In genomic region chr10:30820282-30820991, GRCh38 we compare ENCODE assay signal across 10 cellular contexts.
DNase-seq lines count a peak whose midpoint lies in the region; ATAC-seq and TF ChIP-seq lines count a peak whose summit lies in the region.
"Had no signal": no experiment of that assay in that cellular context is flagged by ENCODE, and none has a peak within 500 bp of the region (broad histone marks: within the 10 kb centered on the region; RNA-seq: fewer than 3 reads in every experiment).

No MANE protein-coding gene starts in this region.

- H3K4me3 ChIP-seq in AG04450 (ENCODE audit: low read depth, low read length) (no peak overlapping the region), fibroblast of the aortic adventitia (ENCODE audit: low read depth, low read length) (peak overlapping the region; percentile 25), osteoblast (ENCODE audit: insufficient read depth, low read length) (peak overlapping the region; percentile 34)

- no peaks in the 10 kb centered on the region for H3K27me3 ChIP-seq in AG04450 (ENCODE audit: control insufficient read depth, insufficient read depth, low read length)
- no peaks in the 10 kb centered on the region for H3K27me3 ChIP-seq in osteoblast (ENCODE audit: insufficient read depth, low read length)

- H4K20me1 ChIP-seq in osteoblast (ENCODE audit: insufficient read depth, low read length): no peaks in the 10 kb centered on the region

- H3K79me2 ChIP-seq in osteoblast (ENCODE audit: insufficient read depth, low read length): no peaks in the 10 kb centered on the region

- no peaks in the 10 kb centered on the region for H3K36me3 ChIP-seq in osteoblast (ENCODE audit: insufficient read depth, low read length)

- H2AFZ ChIP-seq in osteoblast (ENCODE audit: low read length): peak overlapping the region; percentile 1

- POLR2A ChIA-PET in AG04450 (lab: Yijun Ruan, JAX): interaction anchor here (0.6 to 1.3 kb wide), 5 partner anchors 8 to 499 kb away, joined by 3 to 6 read pairs (median 4); no protein-coding TSS in a partner anchor

- ATAC-seq in SK-N-SH treated with all-trans-retinoic acid at 6 μM for 48 hours: peak; percentile 71
- no peak for ATAC-seq in GM21515 (IDR thresholded peaks at IDR 0.05; ENCODE audit: unreplicated experiment)

- peaks cover 26% of the 10 kb centered on the region for H3K4me1 ChIP-seq in osteoblast (ENCODE audit: insufficient read depth, low read length)

- H3K27ac ChIP-seq in AG04450 (ENCODE audit: low read depth, low read length): peak overlapping the region; percentile 90
- peak overlapping the region; percentile 69 for H3K27ac ChIP-seq in osteoblast (ENCODE audit: low read depth, low read length)

- DNase-seq in AG04450 (ENCODE audit: low read depth, low spot score): peak; percentile 82
- peak; percentile 99 for DNase-seq in fibroblast of the aortic adventitia (ENCODE audit: low read depth)
- DNase-seq in osteoblast (ENCODE audit: insufficient read length, low spot score, missing footprints): peak; percentile 91
- DNase-seq in NCI-H1417 treated with DMSO at 0.1 percent for 48 hours (lab: John Stamatoyannopoulos, UW): no peak
- no peak for DNase-seq in pons (ENCODE audit: low spot score)
- no peak for DNase-seq in NCI-H748 (lab: John Stamatoyannopoulos, UW; ENCODE audit: unreplicated experiment)
- DNase-seq: activated naive CD4-positive, alpha-beta T cell treated with anti-CD3 and anti-CD28 coated beads, Interleukin-2, amount 50 U/mL, for 16 hours; MV-4-11 had no signal

- CTCF ChIA-PET in AG04450 (lab: Charles Lee): interaction anchor here (0.6 kb wide), 1 partner anchor 53 kb away, joined by 3 read pairs; no protein-coding TSS in a partner anchor

- H3K4me2 ChIP-seq in osteoblast (ENCODE audit: insufficient read depth, low read length): peak overlapping the region; percentile 70

- peaks cover 3% of the 10 kb centered on the region; the same call in 1 of the 2 replicates for H3K9me3 ChIP-seq in AG04450 (ENCODE audit: control insufficient read depth, insufficient read depth, low read length)
- H3K9me3 ChIP-seq in osteoblast (ENCODE audit: low read depth, low read length): no peaks in the 10 kb centered on the region

- TF ChIP-seq CTCF in AG04450 (IDR thresholded peaks at IDR 0.05; ENCODE audit: low read depth, low read length): no peak
- TF ChIP-seq CTCF in fibroblast of the aortic adventitia (IDR thresholded peaks at IDR 0.05; ENCODE audit: insufficient read depth, low read length): no peak
- no peak for TF ChIP-seq CTCF in osteoblast (IDR thresholded peaks at IDR 0.05; ENCODE audit: extremely low read depth, low read depth, low read length)

TF ChIP-seq in SK-N-SH treated with all-trans-retinoic acid at 6 μM for 48 hours, 23 proteins besides CTCF, POLR2A, EP300 and RAD21:
- TF ChIP-seq ZNF565 (CRISPR knock-in tag; conservative IDR thresholded peaks at IDR 0.05; ENCODE audit: low read depth) (no peak), CREB5 (CRISPR knock-in tag; IDR thresholded peaks at IDR 0.05; ENCODE audit: low read depth) (peak; percentile 61), ISL1 (CRISPR knock-in tag; IDR thresholded peaks at IDR 0.05) (peak; percentile 82), ZNF8 (CRISPR knock-in tag; IDR thresholded peaks at IDR 0.05) (peak; percentile 14; the same call in 1 of the 2 replicates), TSHZ2 (CRISPR knock-in tag; IDR thresholded peaks at IDR 0.05) (0 out of 2 replicates have a peak, but pooled peaks have one; percentile 36), SNAI2 (CRISPR knock-in tag; IDR thresholded peaks at IDR 0.05) (0 out of 2 replicates have a peak, but pooled peaks have one; percentile 11), BACH2 (CRISPR knock-in tag; IDR thresholded peaks at IDR 0.05; ENCODE audit: borderline replicate concordance) (no peak)

Comparison
In these comparisons a context has a peak if more than half of its experiments do, and no peak if none do; other contexts are left out.
1. DNase-seq: peak in AG04450 (single experiment), fibroblast of the aortic adventitia (single experiment) and osteoblast (single experiment); none in NCI-H1417 treated with DMSO at 0.1 percent for 48 hours (single experiment), pons (single experiment) and NCI-H748 (single experiment).